ENCODE assay signal across 3 cellular contexts in the genomic region with DNA sequence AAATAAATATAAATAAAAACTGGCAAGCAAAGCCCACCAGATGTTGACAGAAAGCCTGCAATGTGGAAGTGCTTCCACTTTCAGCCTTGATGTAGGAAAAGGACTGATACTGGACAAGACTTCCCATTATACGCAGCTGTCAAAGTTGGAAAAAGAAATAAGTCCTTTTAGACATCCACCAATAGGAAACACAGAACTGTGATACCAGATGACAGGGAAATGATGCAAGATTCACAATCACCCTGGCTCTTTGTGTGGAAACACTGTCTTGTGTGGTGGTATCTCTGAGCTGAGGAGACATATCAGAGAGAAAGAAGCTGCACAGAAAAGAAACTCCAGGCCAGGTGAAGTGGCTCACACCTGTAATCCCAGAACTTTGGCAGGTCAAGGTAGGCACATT.
A peak's percentile ranks its signal among the peaks of the same experiment; 100 is the strongest.
TF ChIP-seq lines count a peak whose summit lies in the region.

No MANE protein-coding gene starts in this region.

TF ChIP-seq in liver, 16 proteins besides CTCF, POLR2A, EP300 and RAD21:
- TF ChIP-seq TAF1 (conservative IDR thresholded peaks at IDR 0.05) (no peak), FOXA1 (IDR thresholded peaks at IDR 0.05) (no peak), ATF3 (IDR thresholded peaks at IDR 0.05) (peak; percentile 17)

TF ChIP-seq in HepG2, 621 proteins besides CTCF, POLR2A, EP300 and RAD21:
- TF ChIP-seq ZBTB7B (CRISPR knock-in tag; IDR thresholded peaks at IDR 0.05) (no peak), FOXO1 (CRISPR knock-in tag; IDR thresholded peaks at IDR 0.05) (no peak), ZNF138 (CRISPR knock-in tag; IDR thresholded peaks at IDR 0.05; ENCODE audit: low read depth) (no peak), HMGA1 (CRISPR knock-in tag; conservative IDR thresholded peaks at IDR 0.05) (no peak), PRMT3 (CRISPR knock-in tag; IDR thresholded peaks at IDR 0.05; ENCODE audit: borderline replicate concordance, low read depth) (no peak), SALL2 (CRISPR knock-in tag; IDR thresholded peaks at IDR 0.05) (no peak), SMARCE1 (IDR thresholded peaks at IDR 0.05; ENCODE audit: borderline replicate concordance) (no peak), ZNF574 (CRISPR knock-in tag; IDR thresholded peaks at IDR 0.05) (no peak), HOXA7 (CRISPR knock-in tag; IDR thresholded peaks at IDR 0.05) (no peak), SCMH1 (CRISPR knock-in tag; IDR thresholded peaks at IDR 0.05; ENCODE audit: borderline replicate concordance) (no peak), ZNF350 (CRISPR knock-in tag; IDR thresholded peaks at IDR 0.05; ENCODE audit: borderline replicate concordance, low read depth) (no peak), ZNF660 (CRISPR knock-in tag; IDR thresholded peaks at IDR 0.05; ENCODE audit: borderline replicate concordance, low read depth) (no peak), TCF7L2 (IDR thresholded peaks at IDR 0.05; ENCODE audit: low read depth, low read length) (no peak), PAX8 (CRISPR knock-in tag; IDR thresholded peaks at IDR 0.05; ENCODE audit: borderline replicate concordance) (no peak), ZNF431 (CRISPR knock-in tag; IDR thresholded peaks at IDR 0.05; ENCODE audit: borderline replicate concordance, low read depth) (no peak), ZEB1 (IDR thresholded peaks at IDR 0.05; ENCODE audit: insufficient replicate concordance, low read depth) (no peak), MED13 (CRISPR knock-in tag; IDR thresholded peaks at IDR 0.05) (no peak)
- TF ChIP-seq, protein P1, sequence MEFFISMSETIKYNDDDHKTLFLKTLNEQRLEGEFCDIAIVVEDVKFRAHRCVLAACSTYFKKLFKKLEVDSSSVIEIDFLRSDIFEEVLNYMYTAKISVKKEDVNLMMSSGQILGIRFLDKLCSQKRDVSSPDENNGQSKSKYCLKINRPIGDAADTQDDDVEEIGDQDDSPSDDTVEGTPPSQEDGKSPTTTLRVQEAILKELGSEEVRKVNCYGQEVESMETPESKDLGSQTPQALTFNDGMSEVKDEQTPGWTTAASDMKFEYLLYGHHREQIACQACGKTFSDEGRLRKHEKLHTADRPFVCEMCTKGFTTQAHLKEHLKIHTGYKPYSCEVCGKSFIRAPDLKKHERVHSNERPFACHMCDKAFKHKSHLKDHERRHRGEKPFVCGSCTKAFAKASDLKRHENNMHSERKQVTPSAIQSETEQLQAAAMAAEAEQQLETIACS (CRISPR knock-in tag; IDR thresholded peaks at IDR 0.05), result no peak
- TF ChIP-seq, protein P2, sequence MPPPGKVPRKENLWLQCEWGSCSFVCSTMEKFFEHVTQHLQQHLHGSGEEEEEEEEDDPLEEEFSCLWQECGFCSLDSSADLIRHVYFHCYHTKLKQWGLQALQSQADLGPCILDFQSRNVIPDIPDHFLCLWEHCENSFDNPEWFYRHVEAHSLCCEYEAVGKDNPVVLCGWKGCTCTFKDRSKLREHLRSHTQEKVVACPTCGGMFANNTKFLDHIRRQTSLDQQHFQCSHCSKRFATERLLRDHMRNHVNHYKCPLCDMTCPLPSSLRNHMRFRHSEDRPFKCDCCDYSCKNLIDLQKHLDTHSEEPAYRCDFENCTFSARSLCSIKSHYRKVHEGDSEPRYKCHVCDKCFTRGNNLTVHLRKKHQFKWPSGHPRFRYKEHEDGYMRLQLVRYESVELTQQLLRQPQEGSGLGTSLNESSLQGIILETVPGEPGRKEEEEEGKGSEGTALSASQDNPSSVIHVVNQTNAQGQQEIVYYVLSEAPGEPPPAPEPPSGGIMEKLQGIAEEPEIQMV (CRISPR knock-in tag; IDR thresholded peaks at IDR 0.05; ENCODE audit: low read depth), result no peak

TF ChIP-seq in K562, 482 proteins besides CTCF, POLR2A, EP300 and RAD21:
- TF ChIP-seq POLR3G (IDR thresholded peaks at IDR 0.05; ENCODE audit: extremely low read depth, insufficient read length, insufficient replicate concordance), result no peak
- TF ChIP-seq, protein P3, sequence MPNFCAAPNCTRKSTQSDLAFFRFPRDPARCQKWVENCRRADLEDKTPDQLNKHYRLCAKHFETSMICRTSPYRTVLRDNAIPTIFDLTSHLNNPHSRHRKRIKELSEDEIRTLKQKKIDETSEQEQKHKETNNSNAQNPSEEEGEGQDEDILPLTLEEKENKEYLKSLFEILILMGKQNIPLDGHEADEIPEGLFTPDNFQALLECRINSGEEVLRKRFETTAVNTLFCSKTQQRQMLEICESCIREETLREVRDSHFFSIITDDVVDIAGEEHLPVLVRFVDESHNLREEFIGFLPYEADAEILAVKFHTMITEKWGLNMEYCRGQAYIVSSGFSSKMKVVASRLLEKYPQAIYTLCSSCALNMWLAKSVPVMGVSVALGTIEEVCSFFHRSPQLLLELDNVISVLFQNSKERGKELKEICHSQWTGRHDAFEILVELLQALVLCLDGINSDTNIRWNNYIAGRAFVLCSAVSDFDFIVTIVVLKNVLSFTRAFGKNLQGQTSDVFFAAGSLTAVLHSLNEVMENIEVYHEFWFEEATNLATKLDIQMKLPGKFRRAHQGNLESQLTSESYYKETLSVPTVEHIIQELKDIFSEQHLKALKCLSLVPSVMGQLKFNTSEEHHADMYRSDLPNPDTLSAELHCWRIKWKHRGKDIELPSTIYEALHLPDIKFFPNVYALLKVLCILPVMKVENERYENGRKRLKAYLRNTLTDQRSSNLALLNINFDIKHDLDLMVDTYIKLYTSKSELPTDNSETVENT (CRISPR knock-in tag; IDR thresholded peaks at IDR 0.05), result no peak
- no peak for TF ChIP-seq PRMT5 (CRISPR knock-in tag; IDR thresholded peaks at IDR 0.05)
- TF ChIP-seq ATF3 (IDR thresholded peaks at IDR 0.05), result peak; percentile 60; the same call in 1 of the 2 replicates
- TF ChIP-seq ATF3 (CRISPR knock-in tag; conservative IDR thresholded peaks at IDR 0.05), result no peak
- peak; percentile 45; the same call in 1 of the 2 replicates for TF ChIP-seq CEBPG (CRISPR knock-in tag; IDR thresholded peaks at IDR 0.05)
- TF ChIP-seq CEBPG (tag; conservative IDR thresholded peaks at IDR 0.05 in 1 of 2, IDR thresholded peaks at IDR 0.05 in 1 of 2), result peak in 1 of 2 experiments; percentile 67; a peak in 2 of 4 replicates
